ENCODE assay signal across 19 cellular contexts in the genomic region with DNA sequence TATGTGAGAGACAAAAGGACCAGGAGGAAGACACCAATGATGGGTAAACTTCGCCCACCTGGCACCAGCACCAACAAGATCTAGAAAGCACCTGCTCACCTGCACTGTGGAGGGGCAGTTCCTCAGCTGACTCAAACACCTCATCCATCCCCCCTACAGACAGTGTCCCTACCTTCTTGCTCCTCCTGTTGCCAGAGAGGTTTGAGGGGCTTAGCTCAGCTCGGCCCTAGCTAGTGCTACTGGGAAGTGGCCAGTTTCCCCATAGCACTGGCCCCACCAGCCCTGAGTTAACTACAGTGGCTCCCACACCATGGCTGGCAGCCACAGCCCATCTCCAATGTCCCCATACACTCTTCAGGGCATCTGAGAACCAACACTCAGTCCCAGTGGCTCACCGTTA.
DNase-seq lines count a peak whose midpoint lies in the region; ATAC-seq and TF ChIP-seq lines count a peak whose summit lies in the region.
"Had no signal": no experiment of that assay in that cellular context is flagged by ENCODE, and none has a peak within 500 bp of the region (broad histone marks: within the 10 kb centered on the region; RNA-seq: fewer than 3 reads in every experiment).

No MANE protein-coding gene starts in this region.

- H2BK120ac ChIP-seq in neuronal stem cell (ENCODE audit: low read depth, low read length) = no peak overlapping the region

- in situ Hi-C loops in mammary epithelial cell (cut with MboI; ENCODE audit: low sequenced_read_pairs in 2 of 2) = no loop called here

- H3K18ac ChIP-seq in neuronal stem cell (ENCODE audit: low read length) = peak overlapping the region; percentile 28

- no peak overlapping the region for H2BK5ac ChIP-seq in neuronal stem cell (ENCODE audit: low read length)

- no peak overlapping the region for H4K91ac ChIP-seq in neuronal stem cell (ENCODE audit: low read depth, low read length, poor library complexity)

- H3K4ac ChIP-seq in neuronal stem cell (ENCODE audit: low read length) = no peak overlapping the region

- no peak for TF ChIP-seq POLR2A in breast epithelium (IDR thresholded peaks at IDR 0.05)

- H4K20me1 ChIP-seq in mammary epithelial cell (ENCODE audit: insufficient read depth, low read length) = no peaks in the 10 kb centered on the region

- no peak for ATAC-seq in HG03159 (IDR thresholded peaks at IDR 0.05; ENCODE audit: unreplicated experiment)
- ATAC-seq: Right ventricle myocardium inferior had no signal

- H3K79me2 ChIP-seq in mammary epithelial cell (ENCODE audit: insufficient read depth, low read length) = no peaks in the 10 kb centered on the region

- H3K36me3 ChIP-seq in breast epithelium (no peaks in the 10 kb centered on the region), mammary epithelial cell (ENCODE audit: insufficient read depth, low read length) (no peaks in the 10 kb centered on the region), colonic mucosa (no peaks in the 10 kb centered on the region), neuronal stem cell (replicated peaks in 1 of 2; ENCODE audit: control insufficient read depth in 2 of 2, insufficient read depth in 2 of 2, low read length in 2 of 2) (no peaks in the 10 kb centered on the region)
- H3K36me3 ChIP-seq: BE2C, HAP-1, Peyer's patch had no signal

- no peak overlapping the region for H2AK5ac ChIP-seq in neuronal stem cell (ENCODE audit: low read depth, low read length)

- no peak overlapping the region for H2AFZ ChIP-seq in mammary epithelial cell (ENCODE audit: low read depth, low read length)
- H2AFZ ChIP-seq in neuronal stem cell (ENCODE audit: low read length) = no peak overlapping the region

- peaks cover 0 to 4% of the 10 kb centered on the region in 2 donors for H3K27me3 ChIP-seq in breast epithelium
- H3K27me3 ChIP-seq in mammary epithelial cell (ENCODE audit: insufficient read depth, low read length) = no peaks in the 10 kb centered on the region
- no peaks in the 10 kb centered on the region for H3K27me3 ChIP-seq in colonic mucosa
- H3K27me3 ChIP-seq in neuronal stem cell (ENCODE audit: control insufficient read depth in 3 of 3, insufficient read depth in 3 of 3, low read depth in 1 of 3, low read length in 3 of 3) = no peaks in the 10 kb centered on the region
- H3K27me3 ChIP-seq: BE2C, Peyer's patch had no signal

- no peak overlapping the region for H3K9ac ChIP-seq in mammary epithelial cell (ENCODE audit: insufficient read depth, low read length)
- no peak overlapping the region for H3K9ac ChIP-seq in colonic mucosa (ENCODE audit: low read depth in 2 of 2, low read length in 2 of 2)
- no peak overlapping the region for H3K9ac ChIP-seq in neuronal stem cell (ENCODE audit: low read depth, low read length, poor library complexity)

- H3K4me1 ChIP-seq in breast epithelium (no peaks in the 10 kb centered on the region), mammary epithelial cell (ENCODE audit: insufficient read depth, low read length) (no peaks in the 10 kb centered on the region), colonic mucosa (no peaks in the 10 kb centered on the region), neuronal stem cell (ENCODE audit: control insufficient read depth in 2 of 2, insufficient read depth in 1 of 2, low read depth in 1 of 2, low read length in 2 of 2) (no peaks in the 10 kb centered on the region)
- H3K4me1 ChIP-seq: Caco-2, Peyer's patch had no signal

- no peak overlapping the region for H3K23ac ChIP-seq in neuronal stem cell (ENCODE audit: low read depth, low read length, poor library complexity)

- H3K27ac ChIP-seq in breast epithelium (no peak overlapping the region), mammary epithelial cell (ENCODE audit: insufficient read depth, low read depth, low read length) (no peak overlapping the region), colonic mucosa (no peak overlapping the region), neuronal stem cell (replicated peaks; ENCODE audit: low read length) (no peak overlapping the region)
- H3K27ac ChIP-seq: Peyer's patch had no signal

- BruUV-seq in mammary epithelial cell (replicated peaks; lab: Mats Ljungman, UMichigan) = no TSS peak

- no peaks in the 10 kb centered on the region for H3K79me1 ChIP-seq in neuronal stem cell (ENCODE audit: low read depth, low read length)

- H2BK15ac ChIP-seq in neuronal stem cell (ENCODE audit: low read length) = no peak overlapping the region

- H3K4me2 ChIP-seq in mammary epithelial cell (ENCODE audit: insufficient read depth, low read depth, low read length) = no peak overlapping the region
- no peak overlapping the region for H3K4me2 ChIP-seq in neuronal stem cell (ENCODE audit: insufficient read depth, low read length, poor library complexity, severe bottlenecking)

- H2BK12ac ChIP-seq in neuronal stem cell (ENCODE audit: low read length) = no peak overlapping the region

- CTCF ChIA-PET in mammary epithelial cell (lab: Charles Lee; ENCODE audit: low non-redundant PET) = no interaction called here

- TF ChIP-seq CTCF in breast epithelium (IDR thresholded peaks at IDR 0.05) (no peak), mammary epithelial cell (conservative IDR thresholded peaks at IDR 0.05 in 1 of 2, IDR thresholded peaks at IDR 0.05 in 1 of 2; ENCODE audit: extremely low read depth in 1 of 2, insufficient read depth in 1 of 2, low read depth in 1 of 2, low read length in 2 of 2) (no peak), colonic mucosa (IDR thresholded peaks at IDR 0.05) (no peak)

- WGBS in mammary epithelial cell (ENCODE audit: low coverage, missing lambda C conversion rate) = 46% methylated on average over 2 of the region's 3 CpGs
- no CpG with 5 or more reads among the region's 3 CpGs for WGBS in neuronal stem cell (ENCODE audit: extremely low coverage in 2 of 2, insufficient read length in 2 of 2, insufficient replicate concordance in 1 of 2), 2 donors

- no peaks in the 10 kb centered on the region for H3K9me3 ChIP-seq in breast epithelium
- H3K9me3 ChIP-seq in mammary epithelial cell (replicated peaks; ENCODE audit: insufficient read depth, low read length) = peaks cover 7% of the 10 kb centered on the region
- no peaks in the 10 kb centered on the region for H3K9me3 ChIP-seq in colonic mucosa
- peaks cover 0 to 3% of the 10 kb centered on the region in 2 donors for H3K9me3 ChIP-seq in neuronal stem cell (replicated peaks in 1 of 2; ENCODE audit: control insufficient read depth in 2 of 2, insufficient read depth in 1 of 2, low read depth in 1 of 2, low read length in 2 of 2)
- H3K9me3 ChIP-seq: BE2C, Caco-2, HAP-1, Peyer's patch had no signal

- H3K14ac ChIP-seq in neuronal stem cell (ENCODE audit: low read length) = no peak overlapping the region

- intact Hi-C loops in breast epithelium (cut with DNase I; ENCODE audit: low total_unique reads) (no loop called here), mammary epithelial cell (cut with micrococcal nuclease) (no loop called here), colonic mucosa (cut with DNase I) (no loop called here)

- H3K4me3 ChIP-seq in breast epithelium (no peak overlapping the region), mammary epithelial cell (replicated peaks in 1 of 3; ENCODE audit: insufficient read depth in 1 of 3, low read depth in 2 of 3, low read length in 3 of 3) (no peak overlapping the region), colonic mucosa (no peak overlapping the region), neuronal stem cell (ENCODE audit: low read length in 2 of 2) (no peak overlapping the region)
- H3K4me3 ChIP-seq: HAP-1, Peyer's patch had no signal

- DNase-seq in breast epithelium (ENCODE audit: low spot score in 2 of 2) (peak; percentile 2 to 25), mammary epithelial cell (no peak), colonic mucosa (peak; percentile 0), neuronal stem cell (ENCODE audit: low spot score) (no peak), ureter (ENCODE audit: low spot score) (peak; percentile 22), hypothalamus (lab: John Stamatoyannopoulos, UW) (no peak), NCI-H524 treated with DMSO at 0.1 percent for 48 hours (lab: John Stamatoyannopoulos, UW) (no peak)
- DNase-seq: BE2C; Caco-2; CD4-positive, CD25-positive, alpha-beta regulatory T cell; KBM-7; NCI-H1105 treated with DMSO at 0.1 percent for 48 hours; NCI-H1694 treated with DMSO at 0.1 percent for 48 hours; NCI-H748 treated with DMSO at 0.1 percent for 48 hours; NK-92 treated with Interleukin-12 subunit alpha and Interleukin-12 subunit beta, amount 100 ng/mL, for 24 hours had no signal

- no peak overlapping the region for H4K8ac ChIP-seq in neuronal stem cell (ENCODE audit: low read depth, low read length)

- dilution Hi-C loops in mammary epithelial cell (cut with HindIII; ENCODE audit: low sequenced_read_pairs) = no loop called here

Comparison
In these comparisons a context has a peak if more than half of its experiments do, and no peak if none do; other contexts are left out.
1. DNase-seq: peak in breast epithelium (2 of 2), colonic mucosa (single experiment) and ureter (single experiment); none in mammary epithelial cell (single experiment), neuronal stem cell (single experiment), hypothalamus (0 of 51) and NCI-H524 treated with DMSO at 0.1 percent for 48 hours (single experiment).